24 cellular contexts compared by ENCODE assay signal in genomic region chr12:3554547-3555115, GRCh38.
"Had no signal": no experiment of that assay in that cellular context is flagged by ENCODE, and none has a peak within 500 bp of the region (broad histone marks: within the 10 kb centered on the region; RNA-seq: fewer than 3 reads in every experiment).

No MANE protein-coding gene starts in this region.

- FAIRE-seq: RCC 7860 had no signal

- H3K27ac ChIP-seq: brain microvascular endothelial cell, cardiac muscle cell had no signal

- H3K27me3 ChIP-seq: brain microvascular endothelial cell, cardiac muscle cell had no signal

- H3K4me3 Mint-ChIP-seq: activated CD4-positive, alpha-beta memory T cell treated with anti-CD3 and anti-CD28 coated beads for 36 hours; activated naive CD4-positive, alpha-beta T cell treated with anti-CD3 and anti-CD28 coated beads, Interleukin-2, amount 10 ng/mL, durations not matched to agents 7 days and 5 days; activated naive CD8-positive, alpha-beta T cell treated with anti-CD3 and anti-CD28 coated beads for 36 hours; activated T-cell treated with anti-CD3 and anti-CD28 coated beads, Interleukin-2, amount 50 U/mL, for 4 hours; WTC11 had no signal

- H3K36me3 Mint-ChIP-seq: activated CD4-positive, alpha-beta memory T cell treated with anti-CD3 and anti-CD28 coated beads for 36 hours; activated naive CD4-positive, alpha-beta T cell treated with anti-CD3 and anti-CD28 coated beads, Interleukin-2, amount 10 ng/mL, durations not matched to agents 7 days and 5 days; activated naive CD8-positive, alpha-beta T cell treated with anti-CD3 and anti-CD28 coated beads for 36 hours had no signal

- H3K9me3 Mint-ChIP-seq: activated CD4-positive, alpha-beta memory T cell treated with anti-CD3 and anti-CD28 coated beads for 36 hours; activated naive CD4-positive, alpha-beta T cell treated with anti-CD3 and anti-CD28 coated beads, Interleukin-2, amount 10 ng/mL, durations not matched to agents 7 days and 5 days; activated naive CD8-positive, alpha-beta T cell treated with anti-CD3 and anti-CD28 coated beads for 36 hours; activated T-cell treated with anti-CD3 and anti-CD28 coated beads, Interleukin-2, amount 50 U/mL, for 4 hours had no signal

- H3K4me3 ChIP-seq: cardiac muscle cell had no signal

- H3K4me1 Mint-ChIP-seq: activated naive CD4-positive, alpha-beta T cell treated with anti-CD3 and anti-CD28 coated beads, Interleukin-2, amount 10 ng/mL, durations not matched to agents 7 days and 5 days; activated naive CD8-positive, alpha-beta T cell treated with anti-CD3 and anti-CD28 coated beads for 36 hours had no signal

- ATAC-seq: PC-3, T-helper 17 cell had no signal

- DNase-seq: activated CD4-positive, alpha-beta memory T cell treated with anti-CD3 and anti-CD28 coated beads for 36 hours; activated CD4-positive, alpha-beta T cell treated with anti-CD3 and anti-CD28 coated beads for 48 hours; activated CD4-positive, CD25-positive, alpha-beta regulatory T cell treated with anti-CD3 and anti-CD28 coated beads, Interleukin-2, amount 50 U/mL, for 72 hours; activated CD8-positive, alpha-beta memory T cell treated with anti-CD3 and anti-CD28 coated beads for 24 hours; activated gamma-delta T cell treated with Interleukin-2 at 50 U/mL for 16 hours; activated naive CD4-positive, alpha-beta T cell treated with anti-CD3 and anti-CD28 coated beads, Interleukin-2, amount 10 ng/mL, durations not matched to agents 7 days and 5 days; activated naive CD8-positive, alpha-beta T cell treated with anti-CD3 and anti-CD28 coated beads for 36 hours; activated T-cell treated with anti-CD3 and anti-CD28 coated beads, Interleukin-2, amount 50 U/mL, for 4 hours; brain microvascular endothelial cell; MM.1S; NCI-H146; NCI-H1930; NCI-H2107; NCI-H2171 treated with DMSO at 0.1 percent for 48 hours; NCI-H226; NCI-H510A; NCI-H526 treated with DMSO at 0.1 percent for 48 hours; PC-3; SHP77 treated with DMSO at 0.1 percent for 48 hours; T-helper 17 cell; T-helper 9 cell had no signal

- H3K36me3 ChIP-seq: brain microvascular endothelial cell, cardiac muscle cell had no signal

- H3K27ac Mint-ChIP-seq: activated CD4-positive, alpha-beta memory T cell treated with anti-CD3 and anti-CD28 coated beads for 36 hours; activated naive CD4-positive, alpha-beta T cell treated with anti-CD3 and anti-CD28 coated beads, Interleukin-2, amount 10 ng/mL, durations not matched to agents 7 days and 5 days; activated naive CD8-positive, alpha-beta T cell treated with anti-CD3 and anti-CD28 coated beads for 36 hours; T-helper 17 cell; WTC11 had no signal
